8 cellular contexts compared by ENCODE assay signal in genomic region chr19:52138614-52139290, GRCh38. TPM values are rescaled to one million over a fixed set of nuclear protein-coding genes. Genes with fewer than 3 reads are reported as not detected.
DNase-seq lines count a peak whose midpoint lies in the region; ATAC-seq, FAIRE-seq and TF ChIP-seq lines count a peak whose summit lies in the region.

No MANE protein-coding gene starts in this region.

- FAIRE-seq in frontal cortex (lab: Jason Lieb, UNC), result no peak

- in situ Hi-C loops in HAP-1 (cut with MboI; ENCODE audit: low sequenced_read_pairs), result no loop called here

- H3K4me3 ChIP-seq in BE2C (ENCODE audit: low read depth, low read length) (peak overlapping the region; percentile 95), HAP-1 (peak overlapping the region; percentile 79), adrenal gland (peak overlapping the region in 3 of 4 donors; percentile 78 to 96 (median 84)), iPS-18a (ENCODE audit: low read length) (peak overlapping the region; percentile 89), skeletal muscle satellite cell (ENCODE audit: low read length) (peak overlapping the region; percentile 89)

- H3K9ac ChIP-seq in iPS-18a (ENCODE audit: low read length) (peak overlapping the region; percentile 95), skeletal muscle satellite cell (ENCODE audit: low read depth, low read length) (peak overlapping the region; percentile 96)

- H3K9me3 ChIP-seq in BE2C, result peaks cover 2% of the 10 kb centered on the region
- peaks cover 22% of the 10 kb centered on the region for H3K9me3 ChIP-seq in HAP-1
- H3K9me3 ChIP-seq in adrenal gland (replicated peaks in 1 of 3), result no peaks in the 10 kb centered on the region
- no peaks in the 10 kb centered on the region for H3K9me3 ChIP-seq in iPS-18a (ENCODE audit: control insufficient read depth, low read depth, low read length)
- H3K9me3 ChIP-seq in skeletal muscle satellite cell (replicated peaks; ENCODE audit: low read length), result peaks cover 8% of the 10 kb centered on the region

- DNase-seq in BE2C (peak; percentile 69), HAP-1 (ENCODE audit: low spot score in 2 of 2) (peak; percentile 42 to 71), NOMO-1 (lab: John Stamatoyannopoulos, UW; ENCODE audit: unreplicated experiment in 2 of 2) (peak; percentile 18 to 29), adrenal gland (peak in 6 of 7 donors; percentile 27 to 55 (median 30)), frontal cortex (ENCODE audit: low spot score in 2 of 2) (no peak)

- peak overlapping the region; percentile 90 for H3K4me2 ChIP-seq in skeletal muscle satellite cell (ENCODE audit: low read length)

- no peak for ATAC-seq in GM19328 (IDR thresholded peaks at IDR 0.05; ENCODE audit: unreplicated experiment)

- peak in 1 of 2 donors; percentile 2 for TF ChIP-seq POLR2A in adrenal gland (IDR thresholded peaks at IDR 0.05)

- H3K27ac ChIP-seq in adrenal gland, result peak overlapping the region; percentile 61 to 99 (median 97)
- H3K27ac ChIP-seq in iPS-18a (ENCODE audit: low read length), result peak overlapping the region; percentile 89

- TF ChIP-seq CTCF in BE2C (IDR thresholded peaks at IDR 0.05; ENCODE audit: low read depth, low read length), result no peak
- TF ChIP-seq CTCF in adrenal gland (IDR thresholded peaks at IDR 0.05), result no peak

- 0 to 2% (median 1%) methylated on average over 19 of the region's 19 CpGs for WGBS in adrenal gland, 4 donors

- intact Hi-C loops in adrenal gland (cut with DNase I), result loop anchor here (2.0 to 5.0 kb wide), 3 partner anchors 49 to 100 kb away; no protein-coding TSS in a partner anchor

- H3K36me3 ChIP-seq in BE2C, result no peaks in the 10 kb centered on the region
- 0 out of 2 replicates have a peak, but pooled peaks cover 3% of the 10 kb centered on the region for H3K36me3 ChIP-seq in HAP-1 (replicated peaks)
- H3K36me3 ChIP-seq in adrenal gland (replicated peaks in 1 of 2), result no peaks in the 10 kb centered on the region
- no peaks in the 10 kb centered on the region for H3K36me3 ChIP-seq in iPS-18a (ENCODE audit: control insufficient read depth, low read depth, low read length)
- peaks cover 16% of the 10 kb centered on the region for H3K36me3 ChIP-seq in skeletal muscle satellite cell (ENCODE audit: insufficient read depth, low read length)

- H3K4me1 ChIP-seq in BE2C (no peaks in the 10 kb centered on the region), HAP-1 (no peaks in the 10 kb centered on the region; the same call in 1 of the 2 replicates), adrenal gland (replicated peaks in 1 of 2) (peaks cover 0 to 21% of the 10 kb centered on the region in 2 donors), iPS-18a (ENCODE audit: control insufficient read depth, low read depth, low read length) (peaks cover 8% of the 10 kb centered on the region), skeletal muscle satellite cell (ENCODE audit: control insufficient read depth, insufficient read depth, low read length) (peaks cover 5% of the 10 kb centered on the region)

- H3K27me3 ChIP-seq in BE2C (no peaks in the 10 kb centered on the region), HAP-1 (ENCODE audit: low read depth) (no peaks in the 10 kb centered on the region), adrenal gland (no peaks in the 10 kb centered on the region), iPS-18a (ENCODE audit: control insufficient read depth, insufficient read depth, low read length) (no peaks in the 10 kb centered on the region), skeletal muscle satellite cell (ENCODE audit: control insufficient read depth, insufficient read depth, low read length) (no peaks in the 10 kb centered on the region)

RNA-seq across cellular contexts. Expression of gene ZNF616, which starts 1.0 kb away (rescaled TPM):
- polyA plus RNA-seq in BE2C (2012; ENCODE audit: insufficient read depth, insufficient read length, low read depth), result 6.9 TPM
- total RNA-seq in adrenal gland, result 10 to 100 TPM in 7 of 8 donors, 1 to 10 TPM in 1; 7.0 to 55.4 (median 15.1) TPM
- polyA plus RNA-seq in adrenal gland, result 10 to 100 TPM in 1 of 3 donors, 1 to 10 TPM in 2; 5.2 to 42.8 (median 5.6) TPM
- 8.3 and 15.0 TPM in 2 replicates for total RNA-seq in skeletal muscle satellite cell (2012; rRNA removed)
- 28.9 TPM for total RNA-seq in frontal cortex

RNA-seq across cellular contexts. Expression of gene ZNF836, which starts 32.7 kb away (rescaled TPM):
- polyA plus RNA-seq in BE2C (2012; ENCODE audit: insufficient read depth, insufficient read length, low read depth), result 2.4 TPM
- total RNA-seq in adrenal gland, result 100 to 1,000 TPM in 1 of 8 donors, 10 to 100 TPM in 6, 1 to 10 TPM in 1; 7.4 to 180 (median 29.2) TPM
- 10 to 100 TPM; 13.2 to 61.2 (median 15.1) TPM for polyA plus RNA-seq in adrenal gland
- 4.8 and 5.8 TPM in 2 replicates for total RNA-seq in skeletal muscle satellite cell (2012; rRNA removed)
- 47.7 TPM for total RNA-seq in frontal cortex

RNA-seq across cellular contexts. Expression of gene ZNF841, which starts 43.2 kb away (rescaled TPM):
- 3.2 TPM for polyA plus RNA-seq in BE2C (2012; ENCODE audit: insufficient read depth, insufficient read length, low read depth)
- total RNA-seq in adrenal gland (10 to 100 TPM in 7 of 8 donors, 1 to 10 TPM in 1; 9.2 to 34.1 (median 20.4) TPM), frontal cortex (52.6 TPM)
- 10 to 100 TPM; 15.2 to 29.2 (median 16.7) TPM for polyA plus RNA-seq in adrenal gland
- 24.7 and 35.2 TPM in 2 replicates for total RNA-seq in skeletal muscle satellite cell (2012; rRNA removed)

RNA-seq across cellular contexts. Expression of gene PPP2R1A, which starts 51.1 kb away (rescaled TPM):
- 714 TPM for polyA plus RNA-seq in BE2C (2012; ENCODE audit: insufficient read depth, insufficient read length, low read depth)
- total RNA-seq in adrenal gland (1,000 to 10,000 TPM in 1 of 8 donors, 100 to 1,000 TPM in 7; 161 to 1,330 (median 328) TPM), frontal cortex (159 TPM)
- 100 to 1,000 TPM; 349 to 638 (median 554) TPM for polyA plus RNA-seq in adrenal gland
- total RNA-seq in skeletal muscle satellite cell (2012; rRNA removed), result 194 and 235 TPM in 2 replicates

Comparison
In these comparisons a context has a peak if more than half of its experiments do, and no peak if none do; other contexts are left out.
1. DNase-seq: peak in BE2C (single experiment), HAP-1 (2 of 2), NOMO-1 (2 of 2) and adrenal gland (6 of 7); none in frontal cortex (0 of 2).
2. Peak in every context shown above with its lines, with median percentiles within 50 percentile points of each other: H3K4me3 ChIP-seq.